ENCODE assay signal across 13 cellular contexts in the genomic region with DNA sequence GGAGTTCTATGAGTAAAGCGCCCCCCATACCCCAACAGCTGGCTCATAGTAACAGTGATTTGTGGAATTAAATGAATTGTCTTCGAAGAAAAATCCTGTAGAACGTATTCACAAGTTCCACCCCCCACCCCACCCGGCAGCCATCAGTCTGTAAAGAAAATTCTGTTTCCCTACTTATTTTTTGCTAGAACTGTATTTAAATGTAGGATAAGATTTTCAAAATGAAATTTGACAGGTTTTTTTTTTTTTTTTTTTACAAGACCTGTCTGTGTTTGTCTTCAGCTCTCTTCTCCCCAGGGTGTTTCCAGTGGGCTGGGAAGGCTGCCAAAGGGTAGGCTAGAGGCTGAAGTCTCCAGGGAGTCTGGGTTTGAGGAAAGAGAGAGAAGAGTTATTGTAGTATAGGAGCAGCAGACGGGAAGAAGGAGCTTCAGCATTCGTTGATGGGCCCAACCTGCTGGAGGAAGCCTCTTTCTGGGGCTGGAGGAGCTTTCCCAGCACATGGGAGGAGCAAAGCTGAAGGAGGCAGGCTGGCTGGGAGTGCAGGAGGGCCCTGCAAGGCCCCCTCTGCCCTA.
DNase-seq lines count a peak whose midpoint lies in the region; ATAC-seq and TF ChIP-seq lines count a peak whose summit lies in the region.
"Had no signal": no experiment of that assay in that cellular context is flagged by ENCODE, and none has a peak within 500 bp of the region (broad histone marks: within the 10 kb centered on the region; RNA-seq: fewer than 3 reads in every experiment).

No MANE protein-coding gene starts in this region.

- peaks cover 12% of the 10 kb centered on the region for H3K27me3 Mint-ChIP-seq in HFFc6 (ENCODE audit: insufficient read depth)
- H3K27me3 Mint-ChIP-seq: activated CD4-positive, alpha-beta T cell treated with anti-CD3 and anti-CD28 coated beads, Interleukin-2, amount 10 ng/mL, durations not matched to agents 7 days and 5 days; T-cell had no signal

- H3K4me1 Mint-ChIP-seq in HFFc6 (ENCODE audit: low read depth) = no peaks in the 10 kb centered on the region
- H3K4me1 Mint-ChIP-seq: activated CD4-positive, alpha-beta T cell treated with anti-CD3 and anti-CD28 coated beads, Interleukin-2, amount 10 ng/mL, durations not matched to agents 7 days and 5 days; T-cell had no signal

- TF ChIP-seq CTCF in prostate gland (IDR thresholded peaks at IDR 0.05) = no peak
- no peak for TF ChIP-seq CTCF in HFFc6 (IDR thresholded peaks at IDR 0.05)

- intact Hi-C loops in prostate gland (cut with DNase I) = loop anchor here (10.0 kb wide), 1 partner anchor 62 kb away; no protein-coding TSS in a partner anchor

- no peak overlapping the region for H3K4me3 Mint-ChIP-seq in HFFc6
- H3K4me3 Mint-ChIP-seq: activated CD4-positive, alpha-beta T cell treated with anti-CD3 and anti-CD28 coated beads, Interleukin-2, amount 10 ng/mL, durations not matched to agents 7 days and 5 days; T-cell had no signal

- TF ChIP-seq POLR2A in prostate gland (IDR thresholded peaks at IDR 0.05) = no peak

- no peak overlapping the region for H3K27ac Mint-ChIP-seq in HFFc6
- H3K27ac Mint-ChIP-seq: activated CD4-positive, alpha-beta T cell treated with anti-CD3 and anti-CD28 coated beads, Interleukin-2, amount 10 ng/mL, durations not matched to agents 7 days and 5 days; T-cell had no signal

- no peak overlapping the region for H3K9ac ChIP-seq in SK-N-MC (ENCODE audit: insufficient read length)

- H3K9me3 Mint-ChIP-seq in HFFc6 = peaks cover 4% of the 10 kb centered on the region; the same call in 1 of the 2 replicates

- H3K27ac ChIP-seq in SK-N-MC (no peak overlapping the region), prostate gland (no peak overlapping the region)
- H3K27ac ChIP-seq: right lobe of liver, testis had no signal

- H3K9me3 ChIP-seq in SK-N-MC (ENCODE audit: low read depth, low read length) (no peaks in the 10 kb centered on the region), prostate gland (no peaks in the 10 kb centered on the region)
- H3K9me3 ChIP-seq: right lobe of liver, testis had no signal

- no peaks in the 10 kb centered on the region for H3K27me3 ChIP-seq in prostate gland (replicated peaks; ENCODE audit: insufficient read depth)
- H3K27me3 ChIP-seq: right lobe of liver, testis had no signal

- H3K36me3 Mint-ChIP-seq in HFFc6 (ENCODE audit: low read depth) = no peaks in the 10 kb centered on the region
- H3K36me3 Mint-ChIP-seq: T-cell had no signal

- 61% methylated on average over 6 of the region's 6 CpGs for WGBS in prostate gland

- H3K4me3 ChIP-seq in SK-N-MC (peak overlapping the region; percentile 21), prostate gland (no peak overlapping the region)
- H3K4me3 ChIP-seq: right lobe of liver, testis had no signal

- H3K4me1 ChIP-seq in prostate gland (replicated peaks) = no peaks in the 10 kb centered on the region
- H3K4me1 ChIP-seq: right lobe of liver, testis had no signal

- H3K36me3 ChIP-seq in SK-N-MC (ENCODE audit: insufficient read depth, low read length) (no peaks in the 10 kb centered on the region), prostate gland (no peaks in the 10 kb centered on the region)
- H3K36me3 ChIP-seq: right lobe of liver had no signal

- DNase-seq in NCI-H2196 (lab: John Stamatoyannopoulos, UW; ENCODE audit: unreplicated experiment) (peak; percentile 48), NCI-H2196 treated with DMSO at 0.1 percent for 48 hours (lab: John Stamatoyannopoulos, UW; ENCODE audit: unreplicated experiment) (no peak), NCI-H146 treated with DMSO at 0.1 percent for 48 hours (lab: John Stamatoyannopoulos, UW; ENCODE audit: unreplicated experiment) (peak; percentile 53), SK-N-MC (ENCODE audit: low read depth, low spot score) (peak; percentile 83), prostate gland (ENCODE audit: low spot score) (peak; percentile 15), HFFc6 (no peak), AG20443 (ENCODE audit: low spot score) (no peak)
- DNase-seq: activated CD4-positive, alpha-beta T cell treated with anti-CD3 and anti-CD28 coated beads, Interleukin-2, amount 10 ng/mL, durations not matched to agents 7 days and 5 days; activated effector memory CD4-positive, alpha-beta T cell treated with anti-CD3 and anti-CD28 coated beads, Interleukin-2, amount 50 U/mL, for 16 hours; right lobe of liver; T-cell; testis had no signal

- ATAC-seq in HG03378 (IDR thresholded peaks at IDR 0.05; ENCODE audit: unreplicated experiment) = no peak
- ATAC-seq: T-cell had no signal

Comparison
In these comparisons a context has a peak if more than half of its experiments do, and no peak if none do; other contexts are left out.
1. DNase-seq: peak in NCI-H2196 (single experiment), NCI-H146 treated with DMSO at 0.1 percent for 48 hours (single experiment), SK-N-MC (single experiment) and prostate gland (single experiment); none in NCI-H2196 treated with DMSO at 0.1 percent for 48 hours (single experiment), HFFc6 (single experiment) and AG20443 (single experiment).